In the genomic region with DNA sequence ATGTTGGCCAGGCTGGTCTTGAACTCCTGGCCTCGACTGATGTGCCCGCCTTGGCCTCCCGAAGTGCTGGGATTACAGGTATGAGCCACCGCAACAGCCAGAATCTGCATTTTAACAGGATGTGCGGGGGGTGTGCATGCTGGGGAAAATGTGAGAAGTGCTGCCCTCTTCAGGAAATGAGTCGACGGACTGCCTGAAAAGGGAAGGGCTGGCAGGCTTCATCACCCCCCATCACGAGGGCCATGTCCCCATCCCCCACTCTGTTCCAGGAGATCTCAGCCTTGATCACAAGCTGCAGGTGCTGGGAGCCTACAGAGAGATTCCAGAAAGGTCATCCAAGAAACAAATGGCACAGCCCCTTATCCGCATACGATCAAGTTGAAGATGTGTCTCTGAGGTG, we compare ENCODE assay signal across 8 cellular contexts.
DNase-seq lines count a peak whose midpoint lies in the region; ATAC-seq and TF ChIP-seq lines count a peak whose summit lies in the region.

No MANE protein-coding gene starts in this region.

- no peaks in the 10 kb centered on the region for H3K9me3 Mint-ChIP-seq in T-helper 2 cell treated with Interferon-gamma antibody and Interleukin-4, amounts not matched to agents 5 μg/mL and 100 μg/mL, for 36 hours
- no peaks in the 10 kb centered on the region for H3K9me3 Mint-ChIP-seq in CD8-positive, alpha-beta memory T cell
- H3K9me3 Mint-ChIP-seq in activated T-helper 1 cell treated with anti-CD3 and anti-CD28 coated beads, Interleukin-12 subunit alpha, Interleukin-12 subunit beta, Interleukin-2, Interleukin-4 antibody, amounts not matched to agents 30 ng/mL and 10 ng/mL and 1 ng/mL, durations not matched to agents 14 hours and 24 hours and 36 hours, result no peaks in the 10 kb centered on the region

- peaks cover 28% of the 10 kb centered on the region for H3K4me1 Mint-ChIP-seq in T-helper 2 cell treated with Interferon-gamma antibody and Interleukin-4, amounts not matched to agents 5 μg/mL and 100 μg/mL, for 36 hours (ENCODE audit: low read depth)
- H3K4me1 Mint-ChIP-seq in CD8-positive, alpha-beta memory T cell, result peaks cover 2 to 15% (median 15%) of the 10 kb centered on the region in 3 donors
- H3K4me1 Mint-ChIP-seq in activated T-helper 1 cell treated with anti-CD3 and anti-CD28 coated beads, Interleukin-12 subunit alpha, Interleukin-12 subunit beta, Interleukin-2, Interleukin-4 antibody, amounts not matched to agents 30 ng/mL and 10 ng/mL and 1 ng/mL, durations not matched to agents 14 hours and 24 hours and 36 hours (ENCODE audit: low read depth), result peaks cover 8% of the 10 kb centered on the region

- peak; percentile 3 for DNase-seq in Caki2 (ENCODE audit: low read depth)
- no peak for DNase-seq in HFF-Myc (ENCODE audit: extremely low read depth, low read depth)
- DNase-seq in T-helper 2 cell treated with Interferon-gamma antibody and Interleukin-4, amounts not matched to agents 5 μg/mL and 100 μg/mL, for 36 hours (ENCODE audit: low spot score), result peak; percentile 41
- DNase-seq in left kidney (ENCODE audit: low read depth, low spot score), result peak; percentile 61
- no peak for DNase-seq in CD8-positive, alpha-beta memory T cell
- no peak for DNase-seq in activated T-helper 1 cell treated with anti-CD3 and anti-CD28 coated beads, Interleukin-12 subunit alpha, Interleukin-12 subunit beta, Interleukin-2, Interleukin-4 antibody, amounts not matched to agents 30 ng/mL and 10 ng/mL and 1 ng/mL, durations not matched to agents 14 hours and 24 hours and 36 hours (ENCODE audit: low spot score)

- H3K36me3 ChIP-seq in CD8-positive, alpha-beta memory T cell (ENCODE audit: insufficient read depth, low read length), result no peaks in the 10 kb centered on the region

- no peak for ATAC-seq in GM21423 (IDR thresholded peaks at IDR 0.05; ENCODE audit: unreplicated experiment)
- no peak for ATAC-seq in GM18909 (IDR thresholded peaks at IDR 0.05; ENCODE audit: poor library complexity, unreplicated experiment)

- POLR2A ChIA-PET in CD8-positive, alpha-beta memory T cell (lab: Charles Lee), result no interaction called here

- no peaks in the 10 kb centered on the region for H3K9me3 ChIP-seq in CD8-positive, alpha-beta memory T cell (ENCODE audit: low read length)

- no peaks in the 10 kb centered on the region for H3K4me1 ChIP-seq in CD8-positive, alpha-beta memory T cell (ENCODE audit: insufficient read depth, low read length)

- H3K27me3 Mint-ChIP-seq in T-helper 2 cell treated with Interferon-gamma antibody and Interleukin-4, amounts not matched to agents 5 μg/mL and 100 μg/mL, for 36 hours (ENCODE audit: low read depth), result peaks cover 18% of the 10 kb centered on the region
- peaks cover 19 to 65% of the 10 kb centered on the region in 2 donors for H3K27me3 Mint-ChIP-seq in CD8-positive, alpha-beta memory T cell
- H3K27me3 Mint-ChIP-seq in activated T-helper 1 cell treated with anti-CD3 and anti-CD28 coated beads, Interleukin-12 subunit alpha, Interleukin-12 subunit beta, Interleukin-2, Interleukin-4 antibody, amounts not matched to agents 30 ng/mL and 10 ng/mL and 1 ng/mL, durations not matched to agents 14 hours and 24 hours and 36 hours (ENCODE audit: insufficient read depth), result peaks cover 13% of the 10 kb centered on the region

- no peak overlapping the region for H3K27ac ChIP-seq in CD8-positive, alpha-beta memory T cell (ENCODE audit: low read depth, low read length)

- CTCF ChIA-PET in CD8-positive, alpha-beta memory T cell (lab: Charles Lee), result interaction anchor here (1.1 kb wide), 1 partner anchor 98 kb away, joined by 3 read pairs; no protein-coding TSS in a partner anchor

- intact Hi-C loops in activated T-helper 1 cell treated with anti-CD3 and anti-CD28 coated beads, Interleukin-12 subunit alpha, Interleukin-12 subunit beta, Interleukin-2, Interleukin-4 antibody, amounts not matched to agents 30 ng/mL and 10 ng/mL and 1 ng/mL, durations not matched to agents 14 hours and 24 hours and 36 hours (cut with micrococcal nuclease), result no loop called here

- no peak overlapping the region for H3K4me3 ChIP-seq in HFF-Myc (replicated peaks; ENCODE audit: low read depth, low read length)
- H3K4me3 ChIP-seq in CD8-positive, alpha-beta memory T cell (ENCODE audit: low read length), result no peak overlapping the region

- no peak overlapping the region for H3K27ac Mint-ChIP-seq in T-helper 2 cell treated with Interferon-gamma antibody and Interleukin-4, amounts not matched to agents 5 μg/mL and 100 μg/mL, for 36 hours
- no peak overlapping the region for H3K27ac Mint-ChIP-seq in CD8-positive, alpha-beta memory T cell
- no peak overlapping the region for H3K27ac Mint-ChIP-seq in activated T-helper 1 cell treated with anti-CD3 and anti-CD28 coated beads, Interleukin-12 subunit alpha, Interleukin-12 subunit beta, Interleukin-2, Interleukin-4 antibody, amounts not matched to agents 30 ng/mL and 10 ng/mL and 1 ng/mL, durations not matched to agents 14 hours and 24 hours and 36 hours

- H3K4me3 Mint-ChIP-seq in T-helper 2 cell treated with Interferon-gamma antibody and Interleukin-4, amounts not matched to agents 5 μg/mL and 100 μg/mL, for 36 hours, result no peak overlapping the region
- no peak overlapping the region for H3K4me3 Mint-ChIP-seq in CD8-positive, alpha-beta memory T cell
- H3K4me3 Mint-ChIP-seq in activated T-helper 1 cell treated with anti-CD3 and anti-CD28 coated beads, Interleukin-12 subunit alpha, Interleukin-12 subunit beta, Interleukin-2, Interleukin-4 antibody, amounts not matched to agents 30 ng/mL and 10 ng/mL and 1 ng/mL, durations not matched to agents 14 hours and 24 hours and 36 hours, result no peak overlapping the region

- in situ Hi-C loops in Caki2 (cut with HindIII; ENCODE audit: low pct_unique_long_range_greater_than_20kb, low sequenced_read_pairs), result no loop called here

- H3K27me3 ChIP-seq in CD8-positive, alpha-beta memory T cell (ENCODE audit: insufficient read depth, low read length, poor library complexity, severe bottlenecking), result peaks cover 6% of the 10 kb centered on the region

- peak; percentile 14 for TF ChIP-seq CTCF in HFF-Myc (IDR thresholded peaks at IDR 0.05; ENCODE audit: low read depth, low read length, missing control alignments)

- no peaks in the 10 kb centered on the region for H3K36me3 Mint-ChIP-seq in T-helper 2 cell treated with Interferon-gamma antibody and Interleukin-4, amounts not matched to agents 5 μg/mL and 100 μg/mL, for 36 hours (ENCODE audit: low read depth)
- no peaks in the 10 kb centered on the region for H3K36me3 Mint-ChIP-seq in CD8-positive, alpha-beta memory T cell
- H3K36me3 Mint-ChIP-seq in activated T-helper 1 cell treated with anti-CD3 and anti-CD28 coated beads, Interleukin-12 subunit alpha, Interleukin-12 subunit beta, Interleukin-2, Interleukin-4 antibody, amounts not matched to agents 30 ng/mL and 10 ng/mL and 1 ng/mL, durations not matched to agents 14 hours and 24 hours and 36 hours (ENCODE audit: low read depth), result no peaks in the 10 kb centered on the region

Comparison
In these comparisons a context has a peak if more than half of its experiments do, and no peak if none do; other contexts are left out.
1. DNase-seq: peak in Caki2 (single experiment), T-helper 2 cell treated with Interferon-gamma antibody and Interleukin-4, amounts not matched to agents 5 μg/mL and 100 μg/mL, for 36 hours (single experiment) and left kidney (single experiment); none in HFF-Myc (single experiment), CD8-positive, alpha-beta memory T cell (0 of 5) and activated T-helper 1 cell treated with anti-CD3 and anti-CD28 coated beads, Interleukin-12 subunit alpha, Interleukin-12 subunit beta, Interleukin-2, Interleukin-4 antibody, amounts not matched to agents 30 ng/mL and 10 ng/mL and 1 ng/mL, durations not matched to agents 14 hours and 24 hours and 36 hours (single experiment).